ENCODE assay signal across 15 cellular contexts in genomic region chr4:1035510-1035909, GRCh38. TPM values are rescaled to one million over a fixed set of nuclear protein-coding genes. Genes with fewer than 3 reads are reported as not detected.
DNase-seq lines count a peak whose midpoint lies in the region; ATAC-seq, FAIRE-seq and TF ChIP-seq lines count a peak whose summit lies in the region.
"Had no signal": no experiment of that assay in that cellular context is flagged by ENCODE, and none has a peak within 500 bp of the region (broad histone marks: within the 10 kb centered on the region; RNA-seq: fewer than 3 reads in every experiment).

No MANE protein-coding gene starts in this region.

- DNase-seq in COLO829 (ENCODE audit: low spot score) (peak; percentile 64), astrocyte of the hippocampus (ENCODE audit: low read depth, low spot score) (peak; percentile 72), right cardiac atrium (peak; percentile 81 to 92 (median 90)), retina (peak; percentile 78), NCI-H2227 (lab: John Stamatoyannopoulos, UW; ENCODE audit: unreplicated experiment) (no peak), adrenal gland (no peak), GM19239 (ENCODE audit: insufficient read length, low spot score) (no peak)
- no peak for DNase-seq in activated CD8-positive, alpha-beta T cell treated with anti-CD3 and anti-CD28 coated beads, Interleukin-2, amount 10 ng/mL, durations not matched to agents 7 days and 5 days
- DNase-seq: H9; KG1; NCI-H1436; NCI-H510A; stimulated activated CD4-positive, alpha-beta T cell treated with anti-CD3 and anti-CD28 coated beads, Interleukin-4, amount 100 ng/mL, for 4 hours had no signal

- no peak overlapping the region for H3K27ac Mint-ChIP-seq in activated CD8-positive, alpha-beta T cell treated with anti-CD3 and anti-CD28 coated beads, Interleukin-2, amount 10 ng/mL, durations not matched to agents 7 days and 5 days
- H3K27ac Mint-ChIP-seq: H9 had no signal

- no peak for TF ChIP-seq CTCF in adrenal gland (IDR thresholded peaks at IDR 0.05)

- no peaks in the 10 kb centered on the region for H3K27me3 ChIP-seq in right cardiac atrium (ENCODE audit: control insufficient read depth, insufficient read depth)
- no peaks in the 10 kb centered on the region for H3K27me3 ChIP-seq in adrenal gland
- H3K27me3 ChIP-seq: cardiac muscle cell had no signal

- POLR2A ChIA-PET in activated CD8-positive, alpha-beta T cell treated with anti-CD3 and anti-CD28 coated beads, Interleukin-2, amount 10 ng/mL, durations not matched to agents 7 days and 5 days (lab: Charles Lee): no interaction called here

- no peaks in the 10 kb centered on the region for H3K4me1 Mint-ChIP-seq in activated CD8-positive, alpha-beta T cell treated with anti-CD3 and anti-CD28 coated beads, Interleukin-2, amount 10 ng/mL, durations not matched to agents 7 days and 5 days (ENCODE audit: low read depth)

- H3K4me1 ChIP-seq in right cardiac atrium (ENCODE audit: control insufficient read depth, insufficient read depth, low read length) (peaks cover 4% of the 10 kb centered on the region), adrenal gland (replicated peaks in 1 of 2) (peaks cover 5 to 7% of the 10 kb centered on the region in 2 donors)

- no peaks in the 10 kb centered on the region for H3K27me3 Mint-ChIP-seq in activated CD8-positive, alpha-beta T cell treated with anti-CD3 and anti-CD28 coated beads, Interleukin-2, amount 10 ng/mL, durations not matched to agents 7 days and 5 days (ENCODE audit: low read depth)

- H3K9me3 Mint-ChIP-seq in activated CD8-positive, alpha-beta T cell treated with anti-CD3 and anti-CD28 coated beads, Interleukin-2, amount 10 ng/mL, durations not matched to agents 7 days and 5 days (ENCODE audit: insufficient read depth): no peaks in the 10 kb centered on the region
- H3K9me3 Mint-ChIP-seq: H9 had no signal

- no peak for FAIRE-seq in GM19239 (lab: Jason Lieb, UNC)

- no peaks in the 10 kb centered on the region for H3K36me3 Mint-ChIP-seq in activated CD8-positive, alpha-beta T cell treated with anti-CD3 and anti-CD28 coated beads, Interleukin-2, amount 10 ng/mL, durations not matched to agents 7 days and 5 days (ENCODE audit: low read depth)

- CTCF ChIA-PET in activated CD8-positive, alpha-beta T cell treated with anti-CD3 and anti-CD28 coated beads, Interleukin-2, amount 10 ng/mL, durations not matched to agents 7 days and 5 days (lab: Charles Lee): no interaction called here

- H3K9me3 ChIP-seq in right cardiac atrium (ENCODE audit: control insufficient read depth, low read length) (no peaks in the 10 kb centered on the region), adrenal gland (replicated peaks in 1 of 3) (no peaks in the 10 kb centered on the region)

- 57% methylated on average over 26 of the region's 26 CpGs for WGBS in right cardiac atrium
- 81 to 100% (median 90%) methylated on average over 1 to 26 of the region's 26 CpGs for WGBS in adrenal gland, 4 donors

- no peak overlapping the region for H3K4me3 Mint-ChIP-seq in activated CD8-positive, alpha-beta T cell treated with anti-CD3 and anti-CD28 coated beads, Interleukin-2, amount 10 ng/mL, durations not matched to agents 7 days and 5 days
- H3K4me3 Mint-ChIP-seq: H9 had no signal

- peak; percentile 59 to 66 for ATAC-seq in right cardiac atrium
- no peak for ATAC-seq in activated CD8-positive, alpha-beta T cell treated with anti-CD3 and anti-CD28 coated beads, Interleukin-2, amount 10 ng/mL, durations not matched to agents 7 days and 5 days

- H3K4me3 ChIP-seq in right cardiac atrium (ENCODE audit: low read length): no peak overlapping the region
- H3K4me3 ChIP-seq in adrenal gland: no peak overlapping the region
- H3K4me3 ChIP-seq: cardiac muscle cell had no signal

- intact Hi-C loops in right cardiac atrium (cut with DNase I): no loop called here
- intact Hi-C loops in adrenal gland (cut with DNase I): no loop called here

- no peak for TF ChIP-seq POLR2A in adrenal gland (IDR thresholded peaks at IDR 0.05)

- H3K27ac ChIP-seq in right cardiac atrium (ENCODE audit: low read length) (no peak overlapping the region), adrenal gland (no peak overlapping the region)
- H3K27ac ChIP-seq: cardiac muscle cell, VCaP had no signal

- H3K36me3 ChIP-seq in adrenal gland (replicated peaks in 1 of 2): no peaks in the 10 kb centered on the region
- H3K36me3 ChIP-seq: cardiac muscle cell had no signal

RNA-seq across cellular contexts. Expression of gene FGFRL1, which starts 24.1 kb away (rescaled TPM):
- total RNA-seq in right cardiac atrium: 10 to 100 TPM; 17.4 to 21.7 (median 20.3) TPM
- 19.2 TPM for polyA plus RNA-seq in right cardiac atrium
- total RNA-seq in activated CD8-positive, alpha-beta T cell treated with anti-CD3 and anti-CD28 coated beads, Interleukin-2, amount 10 ng/mL, durations not matched to agents 7 days and 5 days: 10 to 100 TPM in 1 of 2 experiments, 1 to 10 TPM in 1; 8.1 to 10.1 TPM
- 100 to 1,000 TPM in 3 of 8 donors, 10 to 100 TPM in 5; 45.9 to 274 (median 85.1) TPM for total RNA-seq in adrenal gland
- polyA plus RNA-seq in adrenal gland: 10 to 100 TPM; 24.4 to 75.5 (median 25.3) TPM

RNA-seq across cellular contexts. Expression of gene SLC26A1, which starts 42.3 kb away (rescaled TPM):
- total RNA-seq in right cardiac atrium: under 1 TPM in 2 of 4 donors, not detected in 2; 0.36 to 0.37 TPM
- 0.34 TPM for polyA plus RNA-seq in right cardiac atrium
- under 1 TPM in 1 of 2 experiments, not detected in 1; 0.45 TPM for total RNA-seq in activated CD8-positive, alpha-beta T cell treated with anti-CD3 and anti-CD28 coated beads, Interleukin-2, amount 10 ng/mL, durations not matched to agents 7 days and 5 days
- 10 to 100 TPM in 1 of 8 donors, 1 to 10 TPM in 5, under 1 TPM in 2; 0.85 to 55.0 (median 3.1) TPM for total RNA-seq in adrenal gland
- polyA plus RNA-seq in adrenal gland: 10 to 100 TPM in 1 of 3 donors, 1 to 10 TPM in 2; 2.5 to 11.6 (median 3.7) TPM

RNA-seq across cellular contexts. Expression of gene IDUA, which starts 48.7 kb away (rescaled TPM):
- total RNA-seq in right cardiac atrium: 10 to 100 TPM; 14.7 to 17.4 (median 17.1) TPM
- 8.5 TPM for polyA plus RNA-seq in right cardiac atrium
- total RNA-seq in activated CD8-positive, alpha-beta T cell treated with anti-CD3 and anti-CD28 coated beads, Interleukin-2, amount 10 ng/mL, durations not matched to agents 7 days and 5 days: 10 to 100 TPM; 19.0 to 20.9 TPM
- total RNA-seq in adrenal gland: 10 to 100 TPM; 16.7 to 78.4 (median 31.2) TPM
- 100 to 1,000 TPM in 1 of 3 donors, 10 to 100 TPM in 1, 1 to 10 TPM in 1; 1.6 to 109 (median 90.6) TPM for polyA plus RNA-seq in adrenal gland

Comparison
In these comparisons a context has a peak if more than half of its experiments do, and no peak if none do; other contexts are left out.
1. DNase-seq: peak in COLO829 (single experiment), astrocyte of the hippocampus (single experiment), right cardiac atrium (3 of 3) and retina (single experiment); none in NCI-H2227 (single experiment), activated CD8-positive, alpha-beta T cell treated with anti-CD3 and anti-CD28 coated beads, Interleukin-2, amount 10 ng/mL, durations not matched to agents 7 days and 5 days (single experiment), adrenal gland (0 of 7) and GM19239 (single experiment).